ENCODE assay signal across 8 cellular contexts in genomic region chr1:211890091-211890995, GRCh38. TPM values are rescaled to one million over a fixed set of nuclear protein-coding genes. Genes with fewer than 3 reads are reported as not detected.
DNase-seq lines count a peak whose midpoint lies in the region; ATAC-seq and TF ChIP-seq lines count a peak whose summit lies in the region.
"Not testable (repeated sequence)": the region's sequence is repeated elsewhere in the genome, so short reads cannot be mapped to it uniquely, and the experiment has no call there.

No MANE protein-coding gene starts in this region.

- TF ChIP-seq CTCF in chondrocyte (IDR thresholded peaks at IDR 0.05); glutamatergic neuron (IDR thresholded peaks at IDR 0.05; ENCODE audit: partially characterized antibody, unreplicated experiment); right lobe of liver (IDR thresholded peaks at IDR 0.05); nephron progenitor cell (IDR thresholded peaks at IDR 0.05): not testable (repeated sequence)

- H3K27ac Mint-ChIP-seq in activated naive CD8-positive, alpha-beta T cell; chondrocyte (ENCODE audit: unreplicated experiment); glutamatergic neuron (ENCODE audit: unreplicated experiment); nephron progenitor cell: not testable (repeated sequence)
- peak overlapping the region in 1 of 2 donors; percentile 55 for H3K27ac Mint-ChIP-seq in stimulated activated naive CD8-positive, alpha-beta T cell treated with anti-CD3 and anti-CD28 coated beads, Interleukin-15, amount 100 ng/mL, for 72 hours

- ATAC-seq in right lobe of liver, result not testable (repeated sequence)
- ATAC-seq in stimulated activated naive CD8-positive, alpha-beta T cell treated with anti-CD3 and anti-CD28 coated beads, Interleukin-15, amount 100 ng/mL, for 72 hours, result peak; percentile 66

- H3K4me1 ChIP-seq in ES-I3 (ENCODE audit: insufficient read depth, low read length); HUES6 (ENCODE audit: control insufficient read depth, insufficient read depth, low read length): not testable (repeated sequence)
- H3K4me1 ChIP-seq in right lobe of liver, result peaks cover 0 to 72% (median 26%) of the 10 kb centered on the region in 4 donors

- H3K9ac ChIP-seq in ES-I3 (ENCODE audit: low read depth, low read length), result peak overlapping the region; percentile 69; the same call in 1 of the 2 replicates
- H3K9ac ChIP-seq in HUES6 (ENCODE audit: low read length), result not testable (repeated sequence)

- intact Hi-C loops in right lobe of liver (cut with DNase I), result not testable (repeated sequence)

- peak overlapping the region; percentile 9 for H3K4me3 Mint-ChIP-seq in activated naive CD8-positive, alpha-beta T cell
- H3K4me3 Mint-ChIP-seq in chondrocyte (ENCODE audit: unreplicated experiment) (peak overlapping the region; percentile 55), glutamatergic neuron (ENCODE audit: unreplicated experiment) (peak overlapping the region; percentile 79), nephron progenitor cell (peak overlapping the region; percentile 73)
- peak overlapping the region in 1 of 2 donors; percentile 14 for H3K4me3 Mint-ChIP-seq in stimulated activated naive CD8-positive, alpha-beta T cell treated with anti-CD3 and anti-CD28 coated beads, Interleukin-15, amount 100 ng/mL, for 72 hours

- H3K27me3 Mint-ChIP-seq in activated naive CD8-positive, alpha-beta T cell; chondrocyte (ENCODE audit: low read depth); glutamatergic neuron (ENCODE audit: unreplicated experiment): not testable (repeated sequence)
- H3K27me3 Mint-ChIP-seq in nephron progenitor cell (ENCODE audit: low read depth, poor library complexity), result peaks cover 35% of the 10 kb centered on the region
- peaks cover 14% of the 10 kb centered on the region for H3K27me3 Mint-ChIP-seq in stimulated activated naive CD8-positive, alpha-beta T cell treated with anti-CD3 and anti-CD28 coated beads, Interleukin-15, amount 100 ng/mL, for 72 hours

- not testable (repeated sequence) for H3K27me3 ChIP-seq in HUES6 (ENCODE audit: control insufficient read depth, insufficient read depth, low read length); right lobe of liver

- not testable (repeated sequence) for H3K9me3 Mint-ChIP-seq in activated naive CD8-positive, alpha-beta T cell (ENCODE audit: low read depth); chondrocyte (ENCODE audit: low read depth); glutamatergic neuron (ENCODE audit: unreplicated experiment); nephron progenitor cell; stimulated activated naive CD8-positive, alpha-beta T cell treated with anti-CD3 and anti-CD28 coated beads, Interleukin-15, amount 100 ng/mL, for 72 hours

- H3K4me3 ChIP-seq in HUES6 (ENCODE audit: low read depth, low read length), result peak overlapping the region; percentile 59
- H3K4me3 ChIP-seq in right lobe of liver, result not testable (repeated sequence)

- H3K36me3 Mint-ChIP-seq in activated naive CD8-positive, alpha-beta T cell; chondrocyte (ENCODE audit: low read depth); glutamatergic neuron (ENCODE audit: unreplicated experiment); nephron progenitor cell (ENCODE audit: low read depth): not testable (repeated sequence)

- TF ChIP-seq POLR2A in right lobe of liver (IDR thresholded peaks at IDR 0.05), result not testable (repeated sequence)

- H3K4me1 Mint-ChIP-seq in activated naive CD8-positive, alpha-beta T cell (ENCODE audit: low read depth); glutamatergic neuron (ENCODE audit: low read depth, unreplicated experiment): not testable (repeated sequence)
- peaks cover 14% of the 10 kb centered on the region for H3K4me1 Mint-ChIP-seq in chondrocyte (ENCODE audit: low read depth)
- peaks cover 32% of the 10 kb centered on the region for H3K4me1 Mint-ChIP-seq in nephron progenitor cell
- H3K4me1 Mint-ChIP-seq in stimulated activated naive CD8-positive, alpha-beta T cell treated with anti-CD3 and anti-CD28 coated beads, Interleukin-15, amount 100 ng/mL, for 72 hours, result peaks cover 17% of the 10 kb centered on the region

- not testable (repeated sequence) for H3K27ac ChIP-seq in HUES6 (ENCODE audit: low read depth, low read length)
- peak overlapping the region in 2 of 3 donors; percentile 29 to 40 for H3K27ac ChIP-seq in right lobe of liver

- not testable (repeated sequence) for DNase-seq in chondrocyte (ENCODE audit: low spot score); glutamatergic neuron; right lobe of liver; nephron progenitor cell; stimulated activated naive CD8-positive, alpha-beta T cell treated with anti-CD3 and anti-CD28 coated beads, Interleukin-15, amount 100 ng/mL, for 72 hours

- not testable (repeated sequence) for H3K36me3 ChIP-seq in ES-I3 (ENCODE audit: insufficient read depth, low read length); HUES6 (ENCODE audit: control insufficient read depth, insufficient read depth, low read length); right lobe of liver

- H3K9me3 ChIP-seq in ES-I3 (ENCODE audit: control insufficient read depth, insufficient read depth, low read length); HUES6 (ENCODE audit: control insufficient read depth, insufficient read depth, low read depth, low read length); right lobe of liver: not testable (repeated sequence)

- 90% methylated on average over 19 of the region's 23 CpGs for WGBS in right lobe of liver (ENCODE audit: insufficient coverage, low coverage, low lambda C conversion rate, missing lambda C conversion rate)

RNA-seq across cellular contexts. Expression of gene LPGAT1, which starts 59.8 kb away (rescaled TPM):
- 50.7 to 60.1 TPM (median 59.1 TPM) in 3 replicates for total RNA-seq in chondrocyte
- 73.2 TPM for total RNA-seq in glutamatergic neuron (ENCODE audit: unreplicated experiment)
- total RNA-seq in right lobe of liver, result 100 to 1,000 TPM in 1 of 6 experiments, 10 to 100 TPM in 5; 32.0 to 141 (median 55.7) TPM
